In the genomic region with DNA sequence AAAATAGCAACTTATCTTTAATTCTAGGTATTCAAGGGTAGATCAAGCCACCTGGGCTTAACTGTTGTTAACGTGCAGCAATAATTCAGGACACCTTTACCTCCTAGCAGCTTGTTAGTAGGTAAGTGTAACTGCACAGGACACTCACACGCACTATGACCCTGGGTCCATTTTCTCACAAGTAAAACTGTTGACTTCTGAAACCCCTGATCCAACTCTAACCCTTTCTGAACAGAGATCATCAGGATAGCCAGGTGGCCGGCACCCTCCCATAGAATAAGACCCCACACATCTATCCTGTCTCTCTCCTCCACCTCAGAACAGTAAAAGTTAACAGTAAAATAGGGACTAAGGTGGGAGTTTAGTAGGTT, we compare ENCODE assay signal across 8 cellular contexts. TPM values are rescaled to one million over a fixed set of nuclear protein-coding genes. Genes with fewer than 3 reads are reported as not detected.
DNase-seq lines count a peak whose midpoint lies in the region; ATAC-seq and TF ChIP-seq lines count a peak whose summit lies in the region.

No MANE protein-coding gene starts in this region.

- H3K27ac Mint-ChIP-seq in MCF 10A (ENCODE audit: low read depth, unreplicated experiment): no peak overlapping the region
- peak overlapping the region; percentile 71 to 76 for H3K27ac Mint-ChIP-seq in natural killer cell treated with Interleukin-12 subunit alpha and Interleukin-12 subunit beta and Interleukin-15 and Interleukin-18, amount 100 ng/mL, for 72 hours

- BruUV-seq in MCF 10A (replicated peaks; lab: Mats Ljungman, UMichigan): no TSS peak

- peaks cover 33% of the 10 kb centered on the region for H3K27me3 Mint-ChIP-seq in MCF 10A (ENCODE audit: insufficient read depth, unreplicated experiment)
- H3K27me3 Mint-ChIP-seq in natural killer cell treated with Interleukin-12 subunit alpha and Interleukin-12 subunit beta and Interleukin-15 and Interleukin-18, amount 100 ng/mL, for 72 hours: peaks cover 9% of the 10 kb centered on the region in 2 donors

- H3K4me3 Mint-ChIP-seq in MCF 10A (ENCODE audit: unreplicated experiment): peak overlapping the region; percentile 89
- peak overlapping the region; percentile 95 for H3K4me3 Mint-ChIP-seq in natural killer cell treated with Interleukin-12 subunit alpha and Interleukin-12 subunit beta and Interleukin-15 and Interleukin-18, amount 100 ng/mL, for 72 hours

- no peak for TF ChIP-seq CTCF in MCF 10A (IDR thresholded peaks at IDR 0.05; ENCODE audit: unreplicated experiment)

- POLR2A ChIA-PET in MCF 10A (lab: Yijun Ruan, JAX): no interaction called here

- CTCF ChIA-PET in MCF 10A (lab: Yijun Ruan, JAX): interaction anchor here (1.2 kb wide), 1 partner anchor 15 kb away, joined by 3 read pairs; no protein-coding TSS in a partner anchor

- H3K36me3 Mint-ChIP-seq in MCF 10A (ENCODE audit: insufficient read depth, unreplicated experiment): peaks cover 11% of the 10 kb centered on the region
- H3K36me3 Mint-ChIP-seq in natural killer cell treated with Interleukin-12 subunit alpha and Interleukin-12 subunit beta and Interleukin-15 and Interleukin-18, amount 100 ng/mL, for 72 hours: no peaks in the 10 kb centered on the region

- peak; percentile 2 for DNase-seq in EL
- DNase-seq in MCF 10A (ENCODE audit: unreplicated experiment): no peak
- no peak for DNase-seq in natural killer cell treated with Interleukin-12 subunit alpha and Interleukin-12 subunit beta and Interleukin-15 and Interleukin-18, amount 100 ng/mL, for 72 hours (ENCODE audit: low spot score)
- no peak for DNase-seq in SKM-1 treated with dmso at 0.1 percent for 144 hours (lab: John Stamatoyannopoulos, UW; ENCODE audit: unreplicated experiment)

- intact Hi-C loops in MCF 10A (cut with micrococcal nuclease): no loop called here

- H3K9me3 Mint-ChIP-seq in MCF 10A (ENCODE audit: unreplicated experiment): no peaks in the 10 kb centered on the region
- H3K9me3 Mint-ChIP-seq in natural killer cell treated with Interleukin-12 subunit alpha and Interleukin-12 subunit beta and Interleukin-15 and Interleukin-18, amount 100 ng/mL, for 72 hours: no peaks in the 10 kb centered on the region

- peak; percentile 4 for ATAC-seq in HG03439 (IDR thresholded peaks at IDR 0.05; ENCODE audit: unreplicated experiment)
- no peak for ATAC-seq in natural killer cell treated with Interleukin-12 subunit alpha and Interleukin-12 subunit beta and Interleukin-15 and Interleukin-18, amount 100 ng/mL, for 72 hours
- ATAC-seq in GM18861 (IDR thresholded peaks at IDR 0.05; ENCODE audit: unreplicated experiment): no peak
- ATAC-seq in GM21390 (IDR thresholded peaks at IDR 0.05; ENCODE audit: unreplicated experiment): no peak
- ATAC-seq in HG03460 (IDR thresholded peaks at IDR 0.05; ENCODE audit: unreplicated experiment): no peak

- peaks cover 13% of the 10 kb centered on the region for H3K4me1 Mint-ChIP-seq in MCF 10A (ENCODE audit: insufficient read depth, unreplicated experiment)
- peaks cover 7 to 17% of the 10 kb centered on the region in 2 donors for H3K4me1 Mint-ChIP-seq in natural killer cell treated with Interleukin-12 subunit alpha and Interleukin-12 subunit beta and Interleukin-15 and Interleukin-18, amount 100 ng/mL, for 72 hours (ENCODE audit: low read depth in 2 of 2)

RNA-seq across cellular contexts. Expression of gene SPC25, which starts 0.6 kb away (rescaled TPM):
- 2.5 and 3.5 TPM in 2 replicates for total RNA-seq in MCF 10A (2022)
- total RNA-seq in natural killer cell treated with Interleukin-12 subunit alpha and Interleukin-12 subunit beta and Interleukin-15 and Interleukin-18, amount 100 ng/mL, for 72 hours: 10 to 100 TPM; 14.5 to 30.3 TPM

RNA-seq across cellular contexts. Expression of gene G6PC2, which starts 11.5 kb away (rescaled TPM):
- not detected in 2 replicates for total RNA-seq in MCF 10A (2022)
- total RNA-seq in natural killer cell treated with Interleukin-12 subunit alpha and Interleukin-12 subunit beta and Interleukin-15 and Interleukin-18, amount 100 ng/mL, for 72 hours: not detected
